Comparison of ENCODE assay signal across 17 cellular contexts in the genomic region with DNA sequence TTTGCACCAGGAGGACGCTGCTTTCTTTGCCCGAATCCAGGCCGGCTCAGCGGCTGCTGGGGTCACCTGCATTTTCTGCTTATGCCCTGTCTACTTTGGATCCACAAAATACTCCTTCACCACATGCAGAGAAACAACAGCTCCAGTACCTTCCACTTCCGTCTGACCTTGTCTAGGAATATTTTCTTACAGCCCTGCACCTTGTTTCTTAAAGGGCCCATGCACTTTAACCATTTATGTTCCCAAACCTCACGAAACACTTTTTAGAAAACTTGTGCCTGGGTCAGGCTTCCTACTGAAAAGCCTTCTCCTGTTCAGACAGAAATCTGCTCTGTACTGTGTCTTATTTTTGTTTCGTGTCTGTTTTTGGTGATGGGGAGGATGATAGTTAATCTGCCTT.
A peak's percentile ranks its signal among the peaks of the same experiment; 100 is the strongest.
DNase-seq lines count a peak whose midpoint lies in the region; ATAC-seq and TF ChIP-seq lines count a peak whose summit lies in the region.
"Had no signal": no experiment of that assay in that cellular context is flagged by ENCODE, and none has a peak within 500 bp of the region (broad histone marks: within the 10 kb centered on the region; RNA-seq: fewer than 3 reads in every experiment).

No MANE protein-coding gene starts in this region.

- H3K4me3 Mint-ChIP-seq in neural progenitor cell (no peak overlapping the region), type B pancreatic cell (peak overlapping the region; percentile 38)

- H3K79me2 ChIP-seq in hepatocyte (no peaks in the 10 kb centered on the region), neural progenitor cell (ENCODE audit: low read depth) (no peaks in the 10 kb centered on the region)

- H3K36me3 Mint-ChIP-seq in neural progenitor cell (no peaks in the 10 kb centered on the region), type B pancreatic cell (no peaks in the 10 kb centered on the region)

- H3K9ac ChIP-seq in neural progenitor cell, result no peak overlapping the region

- H3K4me2 ChIP-seq in hepatocyte (peak overlapping the region; percentile 49), neural progenitor cell (no peak overlapping the region)
- H3K4me2 ChIP-seq: PC-9 had no signal

- peaks cover 7% of the 10 kb centered on the region for H3K27me3 Mint-ChIP-seq in neural progenitor cell (ENCODE audit: insufficient read depth, low read depth)
- H3K27me3 Mint-ChIP-seq in type B pancreatic cell, result peaks cover 5% of the 10 kb centered on the region

- H3K36me3 ChIP-seq in Peyer's patch, result no peaks in the 10 kb centered on the region
- H3K36me3 ChIP-seq in hepatocyte (replicated peaks; ENCODE audit: insufficient read depth, low read depth), result no peaks in the 10 kb centered on the region
- no peaks in the 10 kb centered on the region for H3K36me3 ChIP-seq in neural progenitor cell

- TF ChIP-seq CTCF in Peyer's patch (IDR thresholded peaks at IDR 0.05) (no peak), hepatocyte (IDR thresholded peaks at IDR 0.05; ENCODE audit: poor library complexity) (no peak), neural progenitor cell (IDR thresholded peaks at IDR 0.05) (no peak), type B pancreatic cell (conservative IDR thresholded peaks at IDR 0.05) (no peak)

- no peak for ATAC-seq in GM21515 (IDR thresholded peaks at IDR 0.05; ENCODE audit: unreplicated experiment)

- H3K9me3 ChIP-seq in Peyer's patch (no peaks in the 10 kb centered on the region), hepatocyte (ENCODE audit: low read depth) (no peaks in the 10 kb centered on the region), neural progenitor cell (ENCODE audit: low read depth) (no peaks in the 10 kb centered on the region)

- H3K4me1 ChIP-seq in Peyer's patch, result peaks cover 0 to 26% (median 0%) of the 10 kb centered on the region in 4 donors
- peaks cover 5% of the 10 kb centered on the region for H3K4me1 ChIP-seq in hepatocyte (ENCODE audit: insufficient read depth)
- H3K4me1 ChIP-seq in neural progenitor cell, result peaks cover 11% of the 10 kb centered on the region

- peaks cover 31% of the 10 kb centered on the region for H3K4me1 Mint-ChIP-seq in neural progenitor cell
- H3K4me1 Mint-ChIP-seq in type B pancreatic cell (ENCODE audit: unreplicated experiment), result peaks cover 29% of the 10 kb centered on the region

- H3K27ac Mint-ChIP-seq in neural progenitor cell, result no peak overlapping the region
- no peak overlapping the region for H3K27ac Mint-ChIP-seq in type B pancreatic cell

- H3K9me3 Mint-ChIP-seq in neural progenitor cell, result no peaks in the 10 kb centered on the region
- no peaks in the 10 kb centered on the region for H3K9me3 Mint-ChIP-seq in type B pancreatic cell

- no peak overlapping the region for H2AFZ ChIP-seq in hepatocyte
- peak overlapping the region; percentile 68 for H2AFZ ChIP-seq in neural progenitor cell (replicated peaks)
- H2AFZ ChIP-seq: PC-9 had no signal

- H4K20me1 ChIP-seq in hepatocyte (ENCODE audit: insufficient read depth, poor library complexity, severe bottlenecking) (no peaks in the 10 kb centered on the region), neural progenitor cell (ENCODE audit: low read depth) (no peaks in the 10 kb centered on the region)

- no peaks in the 10 kb centered on the region for H3F3A ChIP-seq in neural progenitor cell (ENCODE audit: low read depth)

- WGBS in hepatocyte (ENCODE audit: low lambda C conversion rate, missing lambda C conversion rate), result 79% methylated on average over 7 of the region's 7 CpGs

- H3K27me3 ChIP-seq in Peyer's patch (no peaks in the 10 kb centered on the region), hepatocyte (no peaks in the 10 kb centered on the region), neural progenitor cell (no peaks in the 10 kb centered on the region)

- no peak for TF ChIP-seq POLR2A in Peyer's patch (IDR thresholded peaks at IDR 0.05)

- DNase-seq in Peyer's patch, result no peak
- DNase-seq in hepatocyte (ENCODE audit: low spot score), result no peak
- DNase-seq in neural progenitor cell (ENCODE audit: low spot score), result no peak
- no peak for DNase-seq in type B pancreatic cell (ENCODE audit: extremely low spot score, unreplicated experiment)
- DNase-seq in hippocampal formation (lab: John Stamatoyannopoulos, UW), result no peak
- no peak for DNase-seq in NCI-H1105 treated with DMSO at 0.1 percent for 48 hours (lab: John Stamatoyannopoulos, UW)
- DNase-seq: ACHN, AML-193, DMS79, KG1, NCI-H187, NCI-H2107, NCI-H2227 treated with DMSO at 0.1 percent for 48 hours, NCI-H524 treated with DMSO at 0.1 percent for 48 hours, PC-9 had no signal

- H3K9me2 ChIP-seq in hepatocyte (replicated peaks; ENCODE audit: insufficient read depth), result no peaks in the 10 kb centered on the region

- H3K4me3 ChIP-seq in Peyer's patch (peak overlapping the region in 2 of 4 donors; percentile 51 to 54), hepatocyte (no peak overlapping the region), neural progenitor cell (no peak overlapping the region)
- H3K4me3 ChIP-seq: PC-9 had no signal

- H3K27ac ChIP-seq in Peyer's patch (peak overlapping the region in 3 of 4 donors; percentile 13 to 48 (median 31)), hepatocyte (no peak overlapping the region), neural progenitor cell (no peak overlapping the region)
- H3K27ac ChIP-seq: C4-2B, PC-9 had no signal

Comparison
In these comparisons a context has a peak if more than half of its experiments do, and no peak if none do; other contexts are left out.
1. H3K27ac ChIP-seq: peak in Peyer's patch (3 of 4); none in hepatocyte (single experiment) and neural progenitor cell (single experiment).